ENCODE assay signal across 8 cellular contexts in genomic region chr2:173571021-173571821, GRCh38.
DNase-seq lines count a peak whose midpoint lies in the region; ATAC-seq and TF ChIP-seq lines count a peak whose summit lies in the region.

No MANE protein-coding gene starts in this region.

- no peak overlapping the region for H2AK5ac ChIP-seq in trophoblast cell (ENCODE audit: low read length)

- H2BK12ac ChIP-seq in trophoblast cell (ENCODE audit: low read length), result no peak overlapping the region

- no TSS peak for BruUV-seq in A673 (replicated peaks; lab: Mats Ljungman, UMichigan)

- no peak overlapping the region for H3K4ac ChIP-seq in trophoblast cell (ENCODE audit: low read depth, low read length)

- 25 to 26% methylated on average over 10 of the region's 10 CpGs for WGBS in GM23248 (ENCODE audit: low coverage in 1 of 2, low lambda C conversion rate in 2 of 2, missing lambda C conversion rate in 2 of 2), 2 experiments
- WGBS in trophoblast cell (ENCODE audit: extremely low coverage, insufficient coverage, insufficient read length), result no CpG with 5 or more reads among the region's 10 CpGs

- peaks cover 2% of the 10 kb centered on the region for H3K27me3 Mint-ChIP-seq in endothelial cell (ENCODE audit: unreplicated experiment)
- peaks cover 1 to 22% (median 5%) of the 10 kb centered on the region in 5 donors for H3K27me3 Mint-ChIP-seq in naive thymus-derived CD8-positive, alpha-beta T cell

- CTCF ChIA-PET in A673 (lab: Charles Lee), result no interaction called here

- in situ Hi-C loops in GM23248 (cut with MboI), result no loop called here

- H3K4me1 ChIP-seq in A673 (ENCODE audit: insufficient read depth, low read length, poor library complexity, severe bottlenecking) (no peaks in the 10 kb centered on the region), GM23248 (ENCODE audit: insufficient read depth) (0 out of 2 replicates have a peak, but pooled peaks cover 8% of the 10 kb centered on the region), trophoblast cell (ENCODE audit: control insufficient read depth in 1 of 2, insufficient read depth in 2 of 2, low read length in 2 of 2) (no peaks in the 10 kb centered on the region)

- H4K91ac ChIP-seq in trophoblast cell (ENCODE audit: low read depth, low read length), result no peak overlapping the region

- no peak overlapping the region for H3K23ac ChIP-seq in trophoblast cell (ENCODE audit: low read length)

- H3K4me2 ChIP-seq in GM23248 (ENCODE audit: unreplicated experiment), result no peak overlapping the region
- H3K4me2 ChIP-seq in trophoblast cell (ENCODE audit: low read length), result peak overlapping the region; percentile 35

- H2AFZ ChIP-seq in GM23248 (peak overlapping the region; percentile 6), trophoblast cell (ENCODE audit: insufficient read depth, low read length, poor library complexity) (no peak overlapping the region)

- H3K79me1 ChIP-seq in trophoblast cell (ENCODE audit: low read length), result no peaks in the 10 kb centered on the region

- H3K14ac ChIP-seq in trophoblast cell (ENCODE audit: low read length), result no peak overlapping the region

- intact Hi-C loops in A673 (cut with micrococcal nuclease; ENCODE audit: unreplicated experiment), result loop anchor here (5.0 to 10.0 kb wide), 2 partner anchors 166 to 771 kb away; no protein-coding TSS in a partner anchor

- H3K4me1 Mint-ChIP-seq in endothelial cell (ENCODE audit: unreplicated experiment), result peaks cover 30% of the 10 kb centered on the region
- H3K4me1 Mint-ChIP-seq in naive thymus-derived CD8-positive, alpha-beta T cell, result peaks cover 3 to 9% (median 5%) of the 10 kb centered on the region in 4 donors

- H3K79me2 ChIP-seq in GM23248 (ENCODE audit: insufficient read depth) (no peaks in the 10 kb centered on the region), trophoblast cell (ENCODE audit: control insufficient read depth, insufficient read depth, low read length, poor library complexity) (no peaks in the 10 kb centered on the region)

- H3K36me3 ChIP-seq in A673 (ENCODE audit: insufficient read depth, low read length, poor library complexity, severe bottlenecking), result no peaks in the 10 kb centered on the region
- no peaks in the 10 kb centered on the region for H3K36me3 ChIP-seq in GM23248 (ENCODE audit: low read depth)
- no peaks in the 10 kb centered on the region for H3K36me3 ChIP-seq in trophoblast cell (ENCODE audit: control insufficient read depth in 1 of 2, insufficient read depth in 2 of 2, low read length in 2 of 2)

- no peak overlapping the region for H4K8ac ChIP-seq in trophoblast cell (ENCODE audit: low read depth, low read length)

- ATAC-seq in naive thymus-derived CD8-positive, alpha-beta T cell, result no peak
- no peak for ATAC-seq in GM21526 (IDR thresholded peaks at IDR 0.05; ENCODE audit: low FRiP score, unreplicated experiment)
- ATAC-seq in GM21786 (IDR thresholded peaks at IDR 0.05; ENCODE audit: unreplicated experiment), result no peak

- H3K18ac ChIP-seq in trophoblast cell (ENCODE audit: low read length), result no peak overlapping the region

- H3K4me3 ChIP-seq in A673 (ENCODE audit: low read depth, low read length, poor library complexity, severe bottlenecking) (no peak overlapping the region), GM23248 (no peak overlapping the region; the same call in 1 of the 2 replicates), trophoblast cell (ENCODE audit: low read depth, low read length) (no peak overlapping the region)

- no peak overlapping the region for H2BK120ac ChIP-seq in trophoblast cell (ENCODE audit: insufficient read depth, low read length, poor library complexity)

- H2BK5ac ChIP-seq in trophoblast cell (ENCODE audit: low read depth, low read length, poor library complexity), result no peak overlapping the region

- peak overlapping the region; percentile 95 for H3K27ac Mint-ChIP-seq in endothelial cell (ENCODE audit: unreplicated experiment)
- no peak overlapping the region for H3K27ac Mint-ChIP-seq in naive thymus-derived CD8-positive, alpha-beta T cell

- H3K9me3 ChIP-seq in A673 (ENCODE audit: low read depth, low read length, poor library complexity, severe bottlenecking) (no peaks in the 10 kb centered on the region), GM23248 (ENCODE audit: low read depth) (no peaks in the 10 kb centered on the region), trophoblast cell (ENCODE audit: insufficient read depth, low read depth, low read length) (peaks cover 1% of the 10 kb centered on the region)

- H3K9ac ChIP-seq in GM23248 (no peak overlapping the region), trophoblast cell (ENCODE audit: low read length) (no peak overlapping the region)

- H3K27me3 ChIP-seq in A673 (replicated peaks; ENCODE audit: insufficient read depth, low read depth, low read length, poor library complexity) (peaks cover 3% of the 10 kb centered on the region), GM23248 (replicated peaks; ENCODE audit: insufficient read depth) (no peaks in the 10 kb centered on the region), trophoblast cell (ENCODE audit: insufficient read depth, low read length) (no peaks in the 10 kb centered on the region)

- peak; percentile 40; the same call in 1 of the 2 replicates for TF ChIP-seq CTCF in A673 (conservative IDR thresholded peaks at IDR 0.05; ENCODE audit: low read depth, low read length)
- peak; percentile 21 for TF ChIP-seq CTCF in endothelial cell (IDR thresholded peaks at IDR 0.05; ENCODE audit: unreplicated experiment)

- DNase-seq in A673 (ENCODE audit: low spot score) (peak; percentile 61), GM23248 (peak; percentile 50), NCI-H526 (lab: John Stamatoyannopoulos, UW) (peak; percentile 49 to 84), endothelial cell (ENCODE audit: low spot score) (peak; percentile 11), trophoblast cell (peak in 1 of 2 donors; percentile 33)
- no peak for DNase-seq in naive thymus-derived CD8-positive, alpha-beta T cell

- H3K27ac ChIP-seq in A673 (ENCODE audit: low read depth, low read length, poor library complexity, severe bottlenecking) (no peak overlapping the region), GM23248 (no peak overlapping the region), trophoblast cell (ENCODE audit: low read depth, low read length) (no peak overlapping the region)

- no peaks in the 10 kb centered on the region for H4K20me1 ChIP-seq in GM23248 (ENCODE audit: insufficient read depth)

- no peak overlapping the region for H4K12ac ChIP-seq in trophoblast cell (ENCODE audit: low read depth, low read length)

- no peaks in the 10 kb centered on the region for H3K36me3 Mint-ChIP-seq in endothelial cell (ENCODE audit: low read depth, unreplicated experiment)
- H3K36me3 Mint-ChIP-seq in naive thymus-derived CD8-positive, alpha-beta T cell, result peaks cover 0 to 5% (median 3%) of the 10 kb centered on the region in 3 donors

- POLR2A ChIA-PET in A673 (lab: Charles Lee; ENCODE audit: low non-redundant PET), result no interaction called here
- POLR2A ChIA-PET in naive thymus-derived CD8-positive, alpha-beta T cell (lab: Charles Lee), result no interaction called here

- no peaks in the 10 kb centered on the region for H3K9me3 Mint-ChIP-seq in endothelial cell (ENCODE audit: unreplicated experiment)
- H3K9me3 Mint-ChIP-seq in naive thymus-derived CD8-positive, alpha-beta T cell, result peaks cover 0 to 13% (median 0%) of the 10 kb centered on the region in 9 donors

- H3K9me2 ChIP-seq in GM23248 (ENCODE audit: insufficient read depth), result no peaks in the 10 kb centered on the region

- H3F3A ChIP-seq in GM23248 (ENCODE audit: insufficient read depth), result peaks cover 11% of the 10 kb centered on the region; the same call in 1 of the 2 replicates

- H3K4me3 Mint-ChIP-seq in endothelial cell (ENCODE audit: unreplicated experiment), result peak overlapping the region; percentile 68
- H3K4me3 Mint-ChIP-seq in naive thymus-derived CD8-positive, alpha-beta T cell, result no peak overlapping the region

Comparison
In these comparisons a context has a peak if more than half of its experiments do, and no peak if none do; other contexts are left out.
1. DNase-seq: peak in A673 (single experiment), GM23248 (single experiment), NCI-H526 (2 of 2) and endothelial cell (single experiment); none in naive thymus-derived CD8-positive, alpha-beta T cell (0 of 10).